In genomic region chr10:33115720-33116119, GRCh38 we compare ENCODE assay signal across 2 cellular contexts.
TF ChIP-seq lines count a peak whose summit lies in the region.

No MANE protein-coding gene starts in this region.

TF ChIP-seq in IMR-90, 13 proteins besides CTCF, POLR2A, EP300 and RAD21 (continued from another document):
- TF ChIP-seq CEBPB (IDR thresholded peaks at IDR 0.05; ENCODE audit: low read depth, low read length): peak; percentile 72

TF ChIP-seq in K562, 482 proteins besides CTCF, POLR2A, EP300 and RAD21:
- TF ChIP-seq ELK1 (CRISPR knock-in tag; IDR thresholded peaks at IDR 0.05): no peak
- TF ChIP-seq SMARCC2 (IDR thresholded peaks at IDR 0.05; ENCODE audit: low read depth): no peak
- TF ChIP-seq ZNF384 (IDR thresholded peaks at IDR 0.05; ENCODE audit: low read depth, low read length): no peak
- TF ChIP-seq XRCC5 (IDR thresholded peaks at IDR 0.05; ENCODE audit: low read depth, low read length): no peak
- no peak for TF ChIP-seq NELFE (IDR thresholded peaks at IDR 0.05; ENCODE audit: insufficient read depth, insufficient read length)
- no peak for TF ChIP-seq FOS (IDR thresholded peaks at IDR 0.05; ENCODE audit: extremely low read depth, insufficient read length)
- TF ChIP-seq SMARCB1 (IDR thresholded peaks at IDR 0.05; ENCODE audit: insufficient read length, low read depth): no peak
- no peak for TF ChIP-seq CREBBP (IDR thresholded peaks at IDR 0.05; ENCODE audit: low read depth, low read length)
- TF ChIP-seq LCOR (CRISPR knock-in tag; IDR thresholded peaks at IDR 0.05): no peak
- TF ChIP-seq POLR3A (IDR thresholded peaks at IDR 0.05; ENCODE audit: borderline replicate concordance, extremely low read depth, insufficient read depth, insufficient read length): no peak
- no peak for TF ChIP-seq ZNF830 (CRISPR knock-in tag; IDR thresholded peaks at IDR 0.05)
- TF ChIP-seq RAD51 (IDR thresholded peaks at IDR 0.05; ENCODE audit: borderline replicate concordance, low read depth): no peak
- TF ChIP-seq TRIM28 (IDR thresholded peaks at IDR 0.05): no peak
- TF ChIP-seq ZNF589 (CRISPR knock-in tag; IDR thresholded peaks at IDR 0.05; ENCODE audit: low read depth): no peak
- TF ChIP-seq MBD1 (CRISPR knock-in tag; IDR thresholded peaks at IDR 0.05): no peak
- no peak for TF ChIP-seq ZBTB12 (CRISPR knock-in tag; IDR thresholded peaks at IDR 0.05)
- no peak for TF ChIP-seq FUS (optimal IDR thresholded peaks at IDR 0.05; ENCODE audit: low read depth, low read length)
- no peak for TF ChIP-seq HMGXB4 (CRISPR knock-in tag; IDR thresholded peaks at IDR 0.05)
- TF ChIP-seq SETDB1 (IDR thresholded peaks at IDR 0.05; ENCODE audit: low read length): no peak
